In the genomic region with DNA sequence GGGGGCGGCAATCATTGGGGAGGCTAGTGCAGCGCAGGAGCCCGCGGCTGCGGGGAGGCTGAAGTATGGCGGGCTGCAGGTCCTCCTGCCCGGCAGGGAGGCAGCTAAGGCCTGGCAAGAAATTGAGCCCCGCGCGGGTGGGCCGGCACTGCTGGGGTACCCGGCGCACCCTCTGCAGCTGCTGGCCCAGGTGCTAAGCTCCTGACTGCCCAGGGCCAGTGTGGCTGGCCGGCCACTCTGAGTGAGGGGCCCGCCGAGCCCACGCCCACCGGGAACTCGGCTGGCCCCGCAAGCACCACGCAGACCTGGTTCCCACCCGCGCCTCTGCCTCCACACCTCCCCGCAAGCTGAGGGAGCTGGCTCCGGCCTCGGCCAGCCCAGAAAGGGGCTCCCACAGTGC, we compare ENCODE assay signal across 18 cellular contexts.
A peak's percentile ranks its signal among the peaks of the same experiment; 100 is the strongest.
DNase-seq lines count a peak whose midpoint lies in the region; ATAC-seq and TF ChIP-seq lines count a peak whose summit lies in the region.
"Had no signal": no experiment of that assay in that cellular context is flagged by ENCODE, and none has a peak within 500 bp of the region (broad histone marks: within the 10 kb centered on the region; RNA-seq: fewer than 3 reads in every experiment).

No MANE protein-coding gene starts in this region.

- no peaks in the 10 kb centered on the region for H3K27me3 ChIP-seq in neuronal stem cell (ENCODE audit: control insufficient read depth in 3 of 3, insufficient read depth in 3 of 3, low read depth in 1 of 3, low read length in 3 of 3)
- H3K27me3 ChIP-seq: BLaER1 had no signal

- H2BK120ac ChIP-seq in neuronal stem cell (ENCODE audit: low read depth, low read length), result no peak overlapping the region

- no CpG with 5 or more reads among the region's 26 CpGs for WGBS in neuronal stem cell (ENCODE audit: extremely low coverage in 2 of 2, insufficient read length in 2 of 2, insufficient replicate concordance in 1 of 2), 2 donors

- DNase-seq in activated gamma-delta T cell (lab: John Stamatoyannopoulos, UW) (peak; percentile 6), activated gamma-delta T cell treated with Interleukin-2 at 50 U/mL for 16 hours (no peak), WTC11 (ENCODE audit: low spot score) (no peak), neuronal stem cell (ENCODE audit: low spot score) (no peak), GM13976 (ENCODE audit: low spot score) (no peak)
- DNase-seq: Caco-2; CD4-positive, CD25-positive, alpha-beta regulatory T cell; CD8-positive, alpha-beta T cell; DMS153; DND-41; GM23248; H7; HCEC 1CT had no signal

- H3K27me3 Mint-ChIP-seq in WTC11 (ENCODE audit: low read depth), result no peaks in the 10 kb centered on the region
- H3K27me3 Mint-ChIP-seq: B cell had no signal

- H3K27ac ChIP-seq in neuronal stem cell (replicated peaks; ENCODE audit: low read length), result no peak overlapping the region
- H3K27ac ChIP-seq: 22Rv1, BLaER1, C4-2B, GM23248 had no signal

- H3K4me3 Mint-ChIP-seq in WTC11, result no peak overlapping the region
- H3K4me3 Mint-ChIP-seq: B cell; CD4-positive, CD25-positive, alpha-beta regulatory T cell; CD8-positive, alpha-beta T cell had no signal

- no peaks in the 10 kb centered on the region for H3K4me1 Mint-ChIP-seq in WTC11
- H3K4me1 Mint-ChIP-seq: B cell; CD4-positive, CD25-positive, alpha-beta regulatory T cell had no signal

- POLR2A ChIA-PET in WTC11 (lab: Charles Lee), result no interaction called here

- no peak overlapping the region for H3K14ac ChIP-seq in neuronal stem cell (ENCODE audit: low read length)

- peaks cover 12% of the 10 kb centered on the region for H3K36me3 Mint-ChIP-seq in WTC11
- H3K36me3 Mint-ChIP-seq: CD4-positive, CD25-positive, alpha-beta regulatory T cell; CD8-positive, alpha-beta T cell had no signal

- H3K79me1 ChIP-seq in neuronal stem cell (ENCODE audit: low read depth, low read length), result no peaks in the 10 kb centered on the region

- H2AK5ac ChIP-seq in neuronal stem cell (ENCODE audit: low read depth, low read length), result no peak overlapping the region

- no peak overlapping the region for H3K9ac ChIP-seq in neuronal stem cell (ENCODE audit: low read depth, low read length, poor library complexity)
- H3K9ac ChIP-seq: BLaER1, GM23248 had no signal

- no peak overlapping the region for H3K18ac ChIP-seq in neuronal stem cell (ENCODE audit: low read length)

- H3K4me3 ChIP-seq in neuronal stem cell (ENCODE audit: low read length in 2 of 2), result no peak overlapping the region
- H3K4me3 ChIP-seq: BLaER1, GM23248 had no signal

- CTCF ChIA-PET in WTC11 (lab: Charles Lee), result no interaction called here

- no peak overlapping the region for H2BK15ac ChIP-seq in neuronal stem cell (ENCODE audit: low read length)

- H3K4me2 ChIP-seq in neuronal stem cell (ENCODE audit: insufficient read depth, low read length, poor library complexity, severe bottlenecking), result no peak overlapping the region
- H3K4me2 ChIP-seq: BLaER1 had no signal

- no peak overlapping the region for H3K27ac Mint-ChIP-seq in WTC11
- H3K27ac Mint-ChIP-seq: B cell; CD4-positive, CD25-positive, alpha-beta regulatory T cell; CD8-positive, alpha-beta T cell had no signal

- in situ Hi-C loops in GM13976 (cut with MboI; ENCODE audit: low sequenced_read_pairs, unreplicated experiment), result no loop called here

- H3K4me1 ChIP-seq in neuronal stem cell (ENCODE audit: control insufficient read depth in 2 of 2, insufficient read depth in 1 of 2, low read depth in 1 of 2, low read length in 2 of 2), result peaks cover 0 to 2% of the 10 kb centered on the region in 2 donors
- H3K4me1 ChIP-seq: BLaER1, Caco-2 had no signal

- no peak overlapping the region for H2AFZ ChIP-seq in neuronal stem cell (ENCODE audit: low read length)
- H2AFZ ChIP-seq: GM23248 had no signal

- H4K91ac ChIP-seq in neuronal stem cell (ENCODE audit: low read depth, low read length, poor library complexity), result no peak overlapping the region

- TF ChIP-seq CTCF in WTC11 (IDR thresholded peaks at IDR 0.05) (no peak), GM13976 (IDR thresholded peaks at IDR 0.05; ENCODE audit: borderline replicate concordance, control extremely low read depth, extremely low read depth, insufficient read depth, missing control alignments) (no peak)

- H3K9me3 Mint-ChIP-seq in WTC11, result peaks cover 28% of the 10 kb centered on the region
- H3K9me3 Mint-ChIP-seq: CD4-positive, CD25-positive, alpha-beta regulatory T cell; CD8-positive, alpha-beta T cell had no signal

- no peak overlapping the region for H3K4ac ChIP-seq in neuronal stem cell (ENCODE audit: low read length)

- H4K8ac ChIP-seq in neuronal stem cell (ENCODE audit: low read depth, low read length), result no peak overlapping the region

- H3K36me3 ChIP-seq in neuronal stem cell (replicated peaks in 1 of 2; ENCODE audit: control insufficient read depth in 2 of 2, insufficient read depth in 2 of 2, low read length in 2 of 2), result no peaks in the 10 kb centered on the region
- H3K36me3 ChIP-seq: BLaER1 had no signal

- no peaks in the 10 kb centered on the region for H3K9me3 ChIP-seq in neuronal stem cell (replicated peaks in 1 of 2; ENCODE audit: control insufficient read depth in 2 of 2, insufficient read depth in 1 of 2, low read depth in 1 of 2, low read length in 2 of 2)
- H3K9me3 ChIP-seq: Caco-2 had no signal

- H2BK12ac ChIP-seq in neuronal stem cell (ENCODE audit: low read length), result peak overlapping the region; percentile 84

- ATAC-seq in WTC11 (no peak), GM18520 (IDR thresholded peaks at IDR 0.05; ENCODE audit: unreplicated experiment) (no peak)
- ATAC-seq: CD8-positive, alpha-beta T cell had no signal

- no peak overlapping the region for H3K23ac ChIP-seq in neuronal stem cell (ENCODE audit: low read depth, low read length, poor library complexity)

- H2BK5ac ChIP-seq in neuronal stem cell (ENCODE audit: low read length), result no peak overlapping the region

TF ChIP-seq in WTC11, 78 proteins besides CTCF, POLR2A, EP300 and RAD21:
- TF ChIP-seq CREB1 (CRISPR knock-in tag; IDR thresholded peaks at IDR 0.05), result no peak
- no peak for TF ChIP-seq NR2C2 (CRISPR knock-in tag; IDR thresholded peaks at IDR 0.05)
- TF ChIP-seq, protein P1, sequence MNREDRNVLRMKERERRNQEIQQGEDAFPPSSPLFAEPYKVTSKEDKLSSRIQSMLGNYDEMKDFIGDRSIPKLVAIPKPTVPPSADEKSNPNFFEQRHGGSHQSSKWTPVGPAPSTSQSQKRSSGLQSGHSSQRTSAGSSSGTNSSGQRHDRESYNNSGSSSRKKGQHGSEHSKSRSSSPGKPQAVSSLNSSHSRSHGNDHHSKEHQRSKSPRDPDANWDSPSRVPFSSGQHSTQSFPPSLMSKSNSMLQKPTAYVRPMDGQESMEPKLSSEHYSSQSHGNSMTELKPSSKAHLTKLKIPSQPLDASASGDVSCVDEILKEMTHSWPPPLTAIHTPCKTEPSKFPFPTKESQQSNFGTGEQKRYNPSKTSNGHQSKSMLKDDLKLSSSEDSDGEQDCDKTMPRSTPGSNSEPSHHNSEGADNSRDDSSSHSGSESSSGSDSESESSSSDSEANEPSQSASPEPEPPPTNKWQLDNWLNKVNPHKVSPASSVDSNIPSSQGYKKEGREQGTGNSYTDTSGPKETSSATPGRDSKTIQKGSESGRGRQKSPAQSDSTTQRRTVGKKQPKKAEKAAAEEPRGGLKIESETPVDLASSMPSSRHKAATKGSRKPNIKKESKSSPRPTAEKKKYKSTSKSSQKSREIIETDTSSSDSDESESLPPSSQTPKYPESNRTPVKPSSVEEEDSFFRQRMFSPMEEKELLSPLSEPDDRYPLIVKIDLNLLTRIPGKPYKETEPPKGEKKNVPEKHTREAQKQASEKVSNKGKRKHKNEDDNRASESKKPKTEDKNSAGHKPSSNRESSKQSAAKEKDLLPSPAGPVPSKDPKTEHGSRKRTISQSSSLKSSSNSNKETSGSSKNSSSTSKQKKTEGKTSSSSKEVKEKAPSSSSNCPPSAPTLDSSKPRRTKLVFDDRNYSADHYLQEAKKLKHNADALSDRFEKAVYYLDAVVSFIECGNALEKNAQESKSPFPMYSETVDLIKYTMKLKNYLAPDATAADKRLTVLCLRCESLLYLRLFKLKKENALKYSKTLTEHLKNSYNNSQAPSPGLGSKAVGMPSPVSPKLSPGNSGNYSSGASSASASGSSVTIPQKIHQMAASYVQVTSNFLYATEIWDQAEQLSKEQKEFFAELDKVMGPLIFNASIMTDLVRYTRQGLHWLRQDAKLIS (CRISPR knock-in tag; IDR thresholded peaks at IDR 0.05; ENCODE audit: borderline replicate concordance), result no peak
- TF ChIP-seq, protein P2, sequence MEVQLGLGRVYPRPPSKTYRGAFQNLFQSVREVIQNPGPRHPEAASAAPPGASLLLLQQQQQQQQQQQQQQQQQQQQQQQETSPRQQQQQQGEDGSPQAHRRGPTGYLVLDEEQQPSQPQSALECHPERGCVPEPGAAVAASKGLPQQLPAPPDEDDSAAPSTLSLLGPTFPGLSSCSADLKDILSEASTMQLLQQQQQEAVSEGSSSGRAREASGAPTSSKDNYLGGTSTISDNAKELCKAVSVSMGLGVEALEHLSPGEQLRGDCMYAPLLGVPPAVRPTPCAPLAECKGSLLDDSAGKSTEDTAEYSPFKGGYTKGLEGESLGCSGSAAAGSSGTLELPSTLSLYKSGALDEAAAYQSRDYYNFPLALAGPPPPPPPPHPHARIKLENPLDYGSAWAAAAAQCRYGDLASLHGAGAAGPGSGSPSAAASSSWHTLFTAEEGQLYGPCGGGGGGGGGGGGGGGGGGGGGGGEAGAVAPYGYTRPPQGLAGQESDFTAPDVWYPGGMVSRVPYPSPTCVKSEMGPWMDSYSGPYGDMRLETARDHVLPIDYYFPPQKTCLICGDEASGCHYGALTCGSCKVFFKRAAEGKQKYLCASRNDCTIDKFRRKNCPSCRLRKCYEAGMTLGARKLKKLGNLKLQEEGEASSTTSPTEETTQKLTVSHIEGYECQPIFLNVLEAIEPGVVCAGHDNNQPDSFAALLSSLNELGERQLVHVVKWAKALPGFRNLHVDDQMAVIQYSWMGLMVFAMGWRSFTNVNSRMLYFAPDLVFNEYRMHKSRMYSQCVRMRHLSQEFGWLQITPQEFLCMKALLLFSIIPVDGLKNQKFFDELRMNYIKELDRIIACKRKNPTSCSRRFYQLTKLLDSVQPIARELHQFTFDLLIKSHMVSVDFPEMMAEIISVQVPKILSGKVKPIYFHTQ (CRISPR knock-in tag; IDR thresholded peaks at IDR 0.05), result no peak
- TF ChIP-seq, protein P3, sequence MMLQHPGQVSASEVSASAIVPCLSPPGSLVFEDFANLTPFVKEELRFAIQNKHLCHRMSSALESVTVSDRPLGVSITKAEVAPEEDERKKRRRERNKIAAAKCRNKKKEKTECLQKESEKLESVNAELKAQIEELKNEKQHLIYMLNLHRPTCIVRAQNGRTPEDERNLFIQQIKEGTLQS (CRISPR knock-in tag; conservative IDR thresholded peaks at IDR 0.05), result no peak
- 0 out of 2 replicates have a peak, but pooled peaks have one; percentile 23 for TF ChIP-seq ESRRA (CRISPR knock-in tag; IDR thresholded peaks at IDR 0.05; ENCODE audit: borderline replicate concordance)
- TF ChIP-seq IRF2 (CRISPR knock-in tag; IDR thresholded peaks at IDR 0.05; ENCODE audit: borderline replicate concordance, low read depth), result no peak
- TF ChIP-seq JAZF1 (CRISPR knock-in tag; IDR thresholded peaks at IDR 0.05), result no peak
TF ChIP-seq in WTC11: peak in this region for 1.
